In the genomic region with DNA sequence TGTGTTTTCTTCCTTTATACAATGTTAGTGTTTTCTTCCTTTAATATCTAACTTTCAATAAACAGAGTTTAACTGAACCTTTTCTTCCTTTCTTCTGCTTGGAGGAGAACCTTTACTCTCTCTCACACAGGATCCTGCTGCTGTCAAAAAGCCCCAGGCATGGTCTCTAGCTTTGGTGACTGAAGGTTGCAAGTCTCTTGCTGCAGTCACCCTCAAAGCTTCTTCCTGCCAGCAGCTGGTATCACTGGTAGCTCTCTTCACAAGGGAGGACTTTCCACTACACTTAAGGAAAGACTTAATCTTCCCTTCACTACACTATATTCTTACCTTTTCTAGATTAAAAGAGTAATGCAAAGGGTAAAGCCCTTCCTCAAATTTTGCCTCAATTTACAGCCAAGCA, we compare ENCODE assay signal across 9 cellular contexts.
DNase-seq lines count a peak whose midpoint lies in the region; ATAC-seq, FAIRE-seq and TF ChIP-seq lines count a peak whose summit lies in the region.
"Had no signal": no experiment of that assay in that cellular context is flagged by ENCODE, and none has a peak within 500 bp of the region (broad histone marks: within the 10 kb centered on the region; RNA-seq: fewer than 3 reads in every experiment).

No MANE protein-coding gene starts in this region.

- H3K9me3 ChIP-seq in right atrium auricular region (no peaks in the 10 kb centered on the region), transverse colon (no peaks in the 10 kb centered on the region)

- ATAC-seq in Right ventricle myocardium superior (ENCODE audit: poor library complexity) (peak; percentile 42), HG03097 (IDR thresholded peaks at IDR 0.05; ENCODE audit: low FRiP score, unreplicated experiment) (peak; percentile 44)

- H3K27me3 ChIP-seq in right atrium auricular region, result no peaks in the 10 kb centered on the region
- H3K27me3 ChIP-seq in bronchial epithelial cell (ENCODE audit: control insufficient read depth, insufficient read depth, low read length), result no peaks in the 10 kb centered on the region
- no peaks in the 10 kb centered on the region for H3K27me3 ChIP-seq in transverse colon

- no peak for TF ChIP-seq POLR2A in transverse colon (IDR thresholded peaks at IDR 0.05)

- DNase-seq in Right ventricle myocardium superior (no peak), right atrium auricular region (ENCODE audit: low spot score) (no peak), bronchial epithelial cell (ENCODE audit: low read depth) (peak; percentile 8), transverse colon (no peak), HPDE6-E6E7 (ENCODE audit: extremely low spot score) (no peak), NCI-H1930 (lab: John Stamatoyannopoulos, UW) (no peak)
- DNase-seq in activated CD4-positive, CD25-positive, alpha-beta regulatory T cell treated with anti-CD3 and anti-CD28 coated beads, Interleukin-2, amount 50 U/mL, for 72 hours, result no peak
- DNase-seq: NK-92 treated with Interleukin-12 subunit alpha and Interleukin-12 subunit beta, amount 100 ng/mL, for 24 hours had no signal

- in situ Hi-C loops in transverse colon (cut with MboI; ENCODE audit: low pct_ligation_motif_present in 1 of 4, low pct_unique_long_range_greater_than_20kb in 1 of 4, low sequenced_read_pairs in 3 of 4), result no loop called here

- H3K27ac ChIP-seq in right atrium auricular region, result no peak overlapping the region
- H3K27ac ChIP-seq in transverse colon, result peak overlapping the region; percentile 56 to 67 (median 60)

- no peak overlapping the region for H3K4me3 ChIP-seq in right atrium auricular region
- no peak overlapping the region for H3K4me3 ChIP-seq in bronchial epithelial cell (ENCODE audit: low read depth, low read length)
- H3K4me3 ChIP-seq in transverse colon, result no peak overlapping the region

- FAIRE-seq in bronchial epithelial cell (lab: Jason Lieb, UNC), result no peak

- H3K36me3 ChIP-seq in right atrium auricular region (no peaks in the 10 kb centered on the region), bronchial epithelial cell (ENCODE audit: control insufficient read depth, insufficient read depth, low read length) (no peaks in the 10 kb centered on the region), transverse colon (no peaks in the 10 kb centered on the region)

- intact Hi-C loops in Right ventricle myocardium superior (cut with DNase I) (no loop called here), transverse colon (cut with DNase I; ENCODE audit: low total_unique reads) (no loop called here)

- H3K4me1 ChIP-seq in right atrium auricular region (peaks cover 0 to 34% of the 10 kb centered on the region in 2 donors), transverse colon (peaks cover 11 to 42% (median 27%) of the 10 kb centered on the region in 4 donors)

- TF ChIP-seq EP300 in transverse colon (IDR thresholded peaks at IDR 0.05; ENCODE audit: low read depth), result no peak

- TF ChIP-seq CTCF in right atrium auricular region (IDR thresholded peaks at IDR 0.05) (no peak), bronchial epithelial cell (IDR thresholded peaks at IDR 0.05; ENCODE audit: insufficient read depth, low read length, severe bottlenecking) (no peak), transverse colon (IDR thresholded peaks at IDR 0.05) (no peak)

Comparison
In these comparisons a context has a peak if more than half of its experiments do, and no peak if none do; other contexts are left out.
1. H3K27ac ChIP-seq: peak in transverse colon (4 of 4); none in right atrium auricular region (0 of 2).